ENCODE assay signal across 8 cellular contexts in the genomic region with DNA sequence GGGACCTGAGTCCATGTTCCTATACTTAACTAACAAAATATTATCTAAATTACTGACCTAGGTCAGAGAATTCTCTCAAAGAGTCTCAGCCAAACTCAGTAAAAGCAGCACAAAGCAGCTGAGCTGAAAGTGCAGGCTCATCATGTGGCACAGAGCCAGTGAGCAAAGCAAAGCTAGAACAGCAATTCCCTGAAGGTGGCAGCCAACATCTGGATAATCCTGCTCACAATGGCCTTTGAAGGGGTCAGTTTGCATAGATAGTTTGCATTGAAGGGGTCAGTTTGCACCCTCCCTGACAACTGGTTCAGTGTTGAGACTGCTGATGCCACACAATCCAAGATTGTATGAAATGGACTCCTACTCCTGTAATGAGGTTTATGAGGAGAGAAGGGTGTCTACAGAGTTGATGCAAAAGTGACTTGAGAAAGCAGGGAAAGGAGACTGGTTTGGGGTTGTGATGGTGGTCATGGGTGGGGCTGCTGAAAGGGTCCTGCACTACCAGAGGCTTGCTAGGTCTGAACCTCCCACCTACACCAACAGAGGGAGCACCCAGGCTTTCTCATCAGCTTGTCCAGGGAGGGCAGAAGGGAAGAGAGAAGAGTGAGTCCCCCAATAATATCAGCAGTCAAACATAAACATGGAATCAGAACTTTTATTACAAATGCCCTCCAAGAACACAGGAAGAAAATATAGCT. TPM values are rescaled to one million over a fixed set of nuclear protein-coding genes. Genes with fewer than 3 reads are reported as not detected.
A peak's percentile ranks its signal among the peaks of the same experiment; 100 is the strongest.
DNase-seq lines count a peak whose midpoint lies in the region; ATAC-seq, FAIRE-seq and TF ChIP-seq lines count a peak whose summit lies in the region.

No MANE protein-coding gene starts in this region.

- no peaks in the 10 kb centered on the region for H3K9me3 ChIP-seq in DOHH2 (ENCODE audit: control insufficient read depth, insufficient read depth, low read length)

- H3F3A ChIP-seq in DOHH2 (ENCODE audit: control insufficient read depth, insufficient read depth), result no peaks in the 10 kb centered on the region

- no peaks in the 10 kb centered on the region for H4K20me1 ChIP-seq in DOHH2 (ENCODE audit: control insufficient read depth, insufficient read depth, low read depth, low read length)

- no peak overlapping the region for H3K4me2 ChIP-seq in DOHH2 (ENCODE audit: low read length)

- ATAC-seq in GM21381 (IDR thresholded peaks at IDR 0.05; ENCODE audit: unreplicated experiment), result peak; percentile 50
- ATAC-seq in HG03558 (IDR thresholded peaks at IDR 0.05; ENCODE audit: extremely low read depth, unreplicated experiment), result peak; percentile 28

- no peak for TF ChIP-seq POLR2A in H54 (IDR thresholded peaks at IDR 0.05; ENCODE audit: low read depth, low read length)

- no peaks in the 10 kb centered on the region for H3K9me2 ChIP-seq in DOHH2 (replicated peaks; ENCODE audit: control insufficient read depth, low read length)

- H3K27ac ChIP-seq in DOHH2 (ENCODE audit: low read depth, low read length), result no peak overlapping the region

- no peaks in the 10 kb centered on the region for H3K4me1 Mint-ChIP-seq in HFFc6 (ENCODE audit: low read depth)

- no peaks in the 10 kb centered on the region for H3K27me3 ChIP-seq in DOHH2 (ENCODE audit: control insufficient read depth, low read length)

- H3K9me3 Mint-ChIP-seq in HFFc6, result peaks cover 8% of the 10 kb centered on the region; the same call in 1 of the 2 replicates

- H3K4me1 ChIP-seq in DOHH2 (ENCODE audit: control insufficient read depth, low read length), result no peaks in the 10 kb centered on the region

- H3K27ac Mint-ChIP-seq in HFFc6, result no peak overlapping the region

- no peak overlapping the region for H3K4me3 Mint-ChIP-seq in HFFc6

- H3K79me2 ChIP-seq in DOHH2 (ENCODE audit: control insufficient read depth, low read length), result no peaks in the 10 kb centered on the region

- H3K4me3 ChIP-seq in DOHH2 (ENCODE audit: low read length) (no peak overlapping the region), fibroblast of mammary gland (ENCODE audit: control insufficient read depth, low read depth, low read length) (no peak overlapping the region)

- TF ChIP-seq CTCF in DOHH2 (IDR thresholded peaks at IDR 0.05; ENCODE audit: low read depth, low read length, poor library complexity, severe bottlenecking) (peak; percentile 18), fibroblast of mammary gland (conservative IDR thresholded peaks at IDR 0.05; ENCODE audit: control insufficient read depth, insufficient read depth, low read depth, low read length) (peak; percentile 25), HFFc6 (IDR thresholded peaks at IDR 0.05) (no peak)

- DNase-seq in fibroblast of mammary gland (ENCODE audit: low read depth) (peak; percentile 67), NCI-H2171 (lab: John Stamatoyannopoulos, UW) (no peak), HFFc6 (no peak), NCI-H345 treated with DMSO at 0.1 percent for 48 hours (lab: John Stamatoyannopoulos, UW; ENCODE audit: unreplicated experiment) (no peak), H54 (ENCODE audit: insufficient read length, low spot score) (no peak)

- H3K36me3 Mint-ChIP-seq in HFFc6 (ENCODE audit: low read depth), result no peaks in the 10 kb centered on the region

- peaks cover 1% of the 10 kb centered on the region for H3K27me3 Mint-ChIP-seq in HFFc6 (ENCODE audit: insufficient read depth)

- no peaks in the 10 kb centered on the region for H3K36me3 ChIP-seq in DOHH2 (ENCODE audit: control insufficient read depth, low read length)

- FAIRE-seq in H54 (lab: Jason Lieb, UNC), result no peak

RNA-seq across cellular contexts. Expression of a gene that starts 39.7 kb away (rescaled TPM):
- under 1 TPM in 4 of 6 experiments, not detected in 2; 0.12 to 0.31 (median 0.19) TPM for total RNA-seq in HFFc6 (2021; fragmentation: NEBNext Ultra II Directional; extraction: Animal tissue kit (Norgen Biotek cat#: 25700))
